In the genomic region with DNA sequence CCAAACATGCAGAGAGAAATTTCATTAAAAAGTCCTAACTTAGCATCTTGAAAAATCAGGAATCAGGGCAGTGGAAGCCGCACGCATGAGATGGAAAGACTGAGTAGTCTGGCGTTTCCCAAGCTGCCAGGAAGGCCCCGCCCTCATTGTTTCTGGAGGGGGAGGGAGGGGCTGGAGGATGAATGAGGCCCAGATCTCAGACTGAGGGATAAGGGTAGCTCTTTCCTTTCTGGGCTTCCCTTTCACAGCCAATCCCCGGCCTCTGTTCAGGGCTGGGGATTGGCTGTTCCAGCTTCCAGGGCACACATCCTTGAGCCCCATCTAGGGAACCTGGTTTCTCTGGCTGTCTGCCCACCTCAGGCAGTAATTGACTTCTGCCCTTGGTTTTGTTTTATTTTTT, we compare ENCODE assay signal across 8 cellular contexts. TPM values are rescaled to one million over a fixed set of nuclear protein-coding genes. Genes with fewer than 3 reads are reported as not detected.
DNase-seq lines count a peak whose midpoint lies in the region; ATAC-seq and TF ChIP-seq lines count a peak whose summit lies in the region.

No MANE protein-coding gene starts in this region.

- H3K36me3 Mint-ChIP-seq in glutamatergic neuron (ENCODE audit: unreplicated experiment): no peaks in the 10 kb centered on the region
- H3K36me3 Mint-ChIP-seq in stimulated activated effector memory CD8-positive, alpha-beta T cell treated with anti-CD3 and anti-CD28 coated beads, Interleukin-12 subunit alpha, Interleukin-12 subunit beta, amount 100 ng/mL, for 72 hours: peaks cover 30% of the 10 kb centered on the region

- no peak overlapping the region for H3K4me3 Mint-ChIP-seq in glutamatergic neuron (ENCODE audit: unreplicated experiment)
- no peak overlapping the region for H3K4me3 Mint-ChIP-seq in stimulated activated effector memory CD8-positive, alpha-beta T cell treated with anti-CD3 and anti-CD28 coated beads, Interleukin-12 subunit alpha, Interleukin-12 subunit beta, amount 100 ng/mL, for 72 hours

- H3K27ac Mint-ChIP-seq in glutamatergic neuron (ENCODE audit: unreplicated experiment): no peak overlapping the region
- no peak overlapping the region for H3K27ac Mint-ChIP-seq in stimulated activated effector memory CD8-positive, alpha-beta T cell treated with anti-CD3 and anti-CD28 coated beads, Interleukin-12 subunit alpha, Interleukin-12 subunit beta, amount 100 ng/mL, for 72 hours

- no peaks in the 10 kb centered on the region for H3K27me3 Mint-ChIP-seq in glutamatergic neuron (ENCODE audit: unreplicated experiment)

- no peak for TF ChIP-seq CTCF in glutamatergic neuron (IDR thresholded peaks at IDR 0.05; ENCODE audit: partially characterized antibody, unreplicated experiment)

- peaks cover 2% of the 10 kb centered on the region for H3K9me3 Mint-ChIP-seq in glutamatergic neuron (ENCODE audit: unreplicated experiment)
- H3K9me3 Mint-ChIP-seq in stimulated activated effector memory CD8-positive, alpha-beta T cell treated with anti-CD3 and anti-CD28 coated beads, Interleukin-12 subunit alpha, Interleukin-12 subunit beta, amount 100 ng/mL, for 72 hours: no peaks in the 10 kb centered on the region

- H3K4me1 Mint-ChIP-seq in glutamatergic neuron (ENCODE audit: low read depth, unreplicated experiment): no peaks in the 10 kb centered on the region
- H3K4me1 Mint-ChIP-seq in stimulated activated effector memory CD8-positive, alpha-beta T cell treated with anti-CD3 and anti-CD28 coated beads, Interleukin-12 subunit alpha, Interleukin-12 subunit beta, amount 100 ng/mL, for 72 hours: peaks cover 14% of the 10 kb centered on the region

- DNase-seq in NCI-H2081 (lab: John Stamatoyannopoulos, UW) (peak; percentile 6 to 9), NCI-H2081 treated with DMSO at 0.1 percent for 48 hours (lab: John Stamatoyannopoulos, UW) (no peak), glutamatergic neuron (peak; percentile 62), retina (peak; percentile 37)
- DNase-seq in stimulated activated effector memory CD8-positive, alpha-beta T cell treated with anti-CD3 and anti-CD28 coated beads, Interleukin-12 subunit alpha, Interleukin-12 subunit beta, amount 100 ng/mL, for 72 hours (ENCODE audit: low spot score in 2 of 2): no peak

- ATAC-seq in SK-N-SH treated with all-trans-retinoic acid at 6 μM for 48 hours (peak; percentile 91), HG03025 (IDR thresholded peaks at IDR 0.05; ENCODE audit: low FRiP score, unreplicated experiment) (no peak), GM21619 (IDR thresholded peaks at IDR 0.05; ENCODE audit: unreplicated experiment) (no peak)
- ATAC-seq in stimulated activated effector memory CD8-positive, alpha-beta T cell treated with anti-CD3 and anti-CD28 coated beads, Interleukin-12 subunit alpha, Interleukin-12 subunit beta, amount 100 ng/mL, for 72 hours: no peak

TF ChIP-seq in SK-N-SH treated with all-trans-retinoic acid at 6 μM for 48 hours, 23 proteins besides CTCF, POLR2A, EP300 and RAD21:
- TF ChIP-seq, protein P1, sequence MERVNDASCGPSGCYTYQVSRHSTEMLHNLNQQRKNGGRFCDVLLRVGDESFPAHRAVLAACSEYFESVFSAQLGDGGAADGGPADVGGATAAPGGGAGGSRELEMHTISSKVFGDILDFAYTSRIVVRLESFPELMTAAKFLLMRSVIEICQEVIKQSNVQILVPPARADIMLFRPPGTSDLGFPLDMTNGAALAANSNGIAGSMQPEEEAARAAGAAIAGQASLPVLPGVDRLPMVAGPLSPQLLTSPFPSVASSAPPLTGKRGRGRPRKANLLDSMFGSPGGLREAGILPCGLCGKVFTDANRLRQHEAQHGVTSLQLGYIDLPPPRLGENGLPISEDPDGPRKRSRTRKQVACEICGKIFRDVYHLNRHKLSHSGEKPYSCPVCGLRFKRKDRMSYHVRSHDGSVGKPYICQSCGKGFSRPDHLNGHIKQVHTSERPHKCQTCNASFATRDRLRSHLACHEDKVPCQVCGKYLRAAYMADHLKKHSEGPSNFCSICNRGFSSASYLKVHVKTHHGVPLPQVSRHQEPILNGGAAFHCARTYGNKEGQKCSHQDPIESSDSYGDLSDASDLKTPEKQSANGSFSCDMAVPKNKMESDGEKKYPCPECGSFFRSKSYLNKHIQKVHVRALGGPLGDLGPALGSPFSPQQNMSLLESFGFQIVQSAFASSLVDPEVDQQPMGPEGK (CRISPR knock-in tag; IDR thresholded peaks at IDR 0.05; ENCODE audit: borderline replicate concordance): peak; percentile 53; the same call in 1 of the 2 replicates
- no peak for TF ChIP-seq CSDC2 (CRISPR knock-in tag; IDR thresholded peaks at IDR 0.05)

RNA-seq across cellular contexts. Expression of gene C19orf53, which starts 7.3 kb away (rescaled TPM):
- 68.3 TPM for total RNA-seq in glutamatergic neuron (ENCODE audit: unreplicated experiment)

RNA-seq across cellular contexts. Expression of gene ZSWIM4, which starts 13.7 kb away (rescaled TPM):
- total RNA-seq in glutamatergic neuron (ENCODE audit: unreplicated experiment): 46.0 TPM

RNA-seq across cellular contexts. Expression of gene MRI1, which starts 17.2 kb away (rescaled TPM):
- total RNA-seq in glutamatergic neuron (ENCODE audit: unreplicated experiment): 21.9 TPM

Comparison
In these comparisons a context has a peak if more than half of its experiments do, and no peak if none do; other contexts are left out.
1. DNase-seq: peak in NCI-H2081 (2 of 2), glutamatergic neuron (single experiment) and retina (single experiment); none in NCI-H2081 treated with DMSO at 0.1 percent for 48 hours (single experiment) and stimulated activated effector memory CD8-positive, alpha-beta T cell treated with anti-CD3 and anti-CD28 coated beads, Interleukin-12 subunit alpha, Interleukin-12 subunit beta, amount 100 ng/mL, for 72 hours (0 of 2).